Comparison of ENCODE assay signal across 6 cellular contexts in genomic region chr2:59302683-59303082, GRCh38.
"Had no signal": no experiment of that assay in that cellular context is flagged by ENCODE, and none has a peak within 500 bp of the region (broad histone marks: within the 10 kb centered on the region; RNA-seq: fewer than 3 reads in every experiment).

No MANE protein-coding gene starts in this region.

- H3K9me3 Mint-ChIP-seq: H9, IgD-negative memory B cell had no signal

- H2AFZ ChIP-seq: GM23248 had no signal

- H3K27ac Mint-ChIP-seq: H9, IgD-negative memory B cell had no signal

- H3K4me1 Mint-ChIP-seq: IgD-negative memory B cell had no signal

- DNase-seq: GM23248, H9, HCEC 1CT, KG1 had no signal

- H3K27ac ChIP-seq: GM23248, HL-60 had no signal

- H3K4me3 Mint-ChIP-seq: H9, IgD-negative memory B cell had no signal

- H3K9ac ChIP-seq: GM23248 had no signal

- H3K36me3 Mint-ChIP-seq: IgD-negative memory B cell had no signal

- H3K4me3 ChIP-seq: GM23248 had no signal
